Comparison of ENCODE assay signal across 11 cellular contexts in the genomic region with DNA sequence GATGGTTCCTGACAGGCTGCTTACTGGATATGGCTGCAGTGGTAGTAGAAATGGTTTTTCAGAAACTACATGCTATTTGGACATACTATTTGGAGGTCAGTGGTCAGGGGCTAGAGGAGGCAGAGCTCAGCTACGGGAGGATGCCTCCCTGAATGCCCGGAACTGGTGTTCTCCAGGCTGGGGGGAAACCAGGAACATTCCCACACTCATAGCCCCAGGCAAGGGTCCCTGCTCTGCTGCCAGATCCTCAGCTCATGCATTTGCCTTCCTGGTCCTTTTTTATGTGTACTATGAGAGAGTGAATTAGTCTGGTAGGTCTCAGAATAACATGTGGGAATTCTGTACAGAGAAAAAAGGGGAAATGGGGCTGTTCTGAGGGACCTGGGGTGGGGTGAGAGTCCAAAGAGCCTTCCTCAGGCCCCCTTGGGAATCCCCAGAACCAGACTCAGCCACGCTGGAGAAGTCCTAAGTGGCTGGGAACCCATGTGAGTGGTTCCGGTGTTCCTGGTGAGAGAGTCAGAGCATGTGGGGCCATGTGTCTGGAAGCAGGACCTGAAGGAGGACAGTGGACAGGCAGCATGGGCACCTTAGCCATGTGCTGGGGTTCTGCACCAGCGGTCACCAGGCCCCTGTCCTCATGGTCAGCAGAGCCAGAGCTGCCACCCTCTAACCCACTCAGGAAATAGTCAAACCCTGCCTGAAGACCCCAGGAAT. TPM values are rescaled to one million over a fixed set of nuclear protein-coding genes. Genes with fewer than 3 reads are reported as not detected.
DNase-seq lines count a peak whose midpoint lies in the region; TF ChIP-seq lines count a peak whose summit lies in the region.
"Had no signal": no experiment of that assay in that cellular context is flagged by ENCODE, and none has a peak within 500 bp of the region (broad histone marks: within the 10 kb centered on the region; RNA-seq: fewer than 3 reads in every experiment).

No MANE protein-coding gene starts in this region.

- H3K9me3 Mint-ChIP-seq in CD4-positive, alpha-beta memory T cell = no peaks in the 10 kb centered on the region

- CTCF ChIA-PET in CD4-positive, alpha-beta memory T cell (lab: Charles Lee; ENCODE audit: partially characterized antibody) = interaction anchor here (2.3 kb wide), 1 partner anchor 9 kb away, joined by 6 read pairs; no protein-coding TSS in a partner anchor

- H3K27me3 Mint-ChIP-seq in CD4-positive, alpha-beta memory T cell = no peaks in the 10 kb centered on the region

- H3K27ac ChIP-seq in CD4-positive, alpha-beta memory T cell (ENCODE audit: low read depth, low read length) = no peak overlapping the region
- peak overlapping the region; percentile 84 to 85 for H3K27ac ChIP-seq in right atrium auricular region
- H3K27ac ChIP-seq in WERI-Rb-1 = no peak overlapping the region

- H3K4me3 Mint-ChIP-seq in CD4-positive, alpha-beta memory T cell = no peak overlapping the region

- peaks cover 27 to 50% (median 38%) of the 10 kb centered on the region in 4 donors for H3K4me1 Mint-ChIP-seq in CD4-positive, alpha-beta memory T cell

- TF ChIP-seq CTCF in right atrium auricular region (IDR thresholded peaks at IDR 0.05) = no peak
- TF ChIP-seq CTCF in WERI-Rb-1 (IDR thresholded peaks at IDR 0.05; ENCODE audit: low read depth, low read length) = no peak

- peaks cover 0 to 8% of the 10 kb centered on the region in 2 donors for H3K36me3 Mint-ChIP-seq in CD4-positive, alpha-beta memory T cell

- no peaks in the 10 kb centered on the region for H3K27me3 ChIP-seq in CD4-positive, alpha-beta memory T cell (ENCODE audit: insufficient read depth, low read length)
- H3K27me3 ChIP-seq in right atrium auricular region (no peaks in the 10 kb centered on the region), skeletal muscle satellite cell (ENCODE audit: control insufficient read depth, insufficient read depth, low read length) (no peaks in the 10 kb centered on the region), WERI-Rb-1 (ENCODE audit: insufficient read depth, low read depth, severe bottlenecking) (no peaks in the 10 kb centered on the region)

- peak overlapping the region; percentile 53 for H3K4me2 ChIP-seq in skeletal muscle satellite cell (ENCODE audit: low read length)

- intact Hi-C loops in CD4-positive, alpha-beta memory T cell (cut with micrococcal nuclease) = no loop called here

- peak overlapping the region in 4 of 7 donors; percentile 30 to 64 (median 47) for H3K27ac Mint-ChIP-seq in CD4-positive, alpha-beta memory T cell

- H3K4me1 ChIP-seq in CD4-positive, alpha-beta memory T cell (ENCODE audit: insufficient read depth, low read length) = peaks cover 7% of the 10 kb centered on the region
- H3K4me1 ChIP-seq in right atrium auricular region = peaks cover 0 to 94% of the 10 kb centered on the region in 2 donors
- H3K4me1 ChIP-seq in skeletal muscle satellite cell (ENCODE audit: control insufficient read depth, insufficient read depth, low read length) = peaks cover 43% of the 10 kb centered on the region

- H3K4me3 ChIP-seq in CD4-positive, alpha-beta memory T cell (ENCODE audit: low read length in 2 of 2) = no peak overlapping the region
- H3K4me3 ChIP-seq in right atrium auricular region (no peak overlapping the region), skeletal muscle satellite cell (ENCODE audit: low read length) (no peak overlapping the region), WERI-Rb-1 (ENCODE audit: low read depth, low read length) (no peak overlapping the region)

- no peaks in the 10 kb centered on the region for H3K9me3 ChIP-seq in CD4-positive, alpha-beta memory T cell (ENCODE audit: control insufficient read depth in 1 of 2, low read length in 2 of 2)
- H3K9me3 ChIP-seq in right atrium auricular region = no peaks in the 10 kb centered on the region
- H3K9me3 ChIP-seq in skeletal muscle satellite cell (replicated peaks; ENCODE audit: low read length) = no peaks in the 10 kb centered on the region
- H3K9me3 ChIP-seq in WERI-Rb-1 (ENCODE audit: severe bottlenecking) = no peaks in the 10 kb centered on the region

- no peaks in the 10 kb centered on the region for H3K36me3 ChIP-seq in CD4-positive, alpha-beta memory T cell (ENCODE audit: insufficient read depth, low read length)
- H3K36me3 ChIP-seq in right atrium auricular region (no peaks in the 10 kb centered on the region), skeletal muscle satellite cell (ENCODE audit: insufficient read depth, low read length) (peaks cover 29% of the 10 kb centered on the region), WERI-Rb-1 (no peaks in the 10 kb centered on the region; the same call in none of the 2 replicates)

- peak overlapping the region; percentile 35 for H3K9ac ChIP-seq in skeletal muscle satellite cell (ENCODE audit: low read depth, low read length)

- POLR2A ChIA-PET in CD4-positive, alpha-beta memory T cell (lab: Charles Lee; ENCODE audit: partially characterized antibody) = no interaction called here

- no peak for DNase-seq in CD4-positive, alpha-beta memory T cell
- peak; percentile 64 for DNase-seq in RPMI7951 (ENCODE audit: low read depth)
- no peak for DNase-seq in right atrium auricular region (ENCODE audit: low spot score)
- no peak for DNase-seq in WERI-Rb-1
- DNase-seq in NCI-H524 treated with DMSO at 0.1 percent for 48 hours (lab: John Stamatoyannopoulos, UW) = no peak
- no peak for DNase-seq in SIG-M5 treated with dmso at 0.1 percent for 504 hours (lab: John Stamatoyannopoulos, UW; ENCODE audit: unreplicated experiment)
- DNase-seq in GM03348 (ENCODE audit: low spot score) = no peak
- DNase-seq: head of caudate nucleus; NCI-H1930; NK-92 treated with Interleukin-12 subunit alpha and Interleukin-12 subunit beta, amount 100 ng/mL, for 24 hours had no signal

RNA-seq across cellular contexts. Expression of a gene that starts 58.0 kb away (rescaled TPM):
- not detected for total RNA-seq in CD4-positive, alpha-beta memory T cell
- polyA plus RNA-seq in CD4-positive, alpha-beta memory T cell = not detected
- 17.4 and 20.3 TPM in 2 replicates for total RNA-seq in RPMI7951 (2014; rRNA removed; shearing (Covaris generic))
- total RNA-seq in right atrium auricular region = 100 to 1,000 TPM; 558 to 602 TPM
- total RNA-seq in skeletal muscle satellite cell (2012; rRNA removed) = 14.4 and 44.6 TPM in 2 replicates

Comparison
In these comparisons a context has a peak if more than half of its experiments do, and no peak if none do; other contexts are left out.
1. H3K27ac ChIP-seq: peak in right atrium auricular region (2 of 2); none in CD4-positive, alpha-beta memory T cell (single experiment) and WERI-Rb-1 (single experiment).
2. RNA of a gene that starts 58.0 kb away (total RNA-seq): 558 to 602 TPM in right atrium auricular region; 17.4 to 20.3 TPM in RPMI7951 and not detected in CD4-positive, alpha-beta memory T cell; every median in the first group is over 10 times any median in the second.